8 cellular contexts compared by ENCODE assay signal in the genomic region with DNA sequence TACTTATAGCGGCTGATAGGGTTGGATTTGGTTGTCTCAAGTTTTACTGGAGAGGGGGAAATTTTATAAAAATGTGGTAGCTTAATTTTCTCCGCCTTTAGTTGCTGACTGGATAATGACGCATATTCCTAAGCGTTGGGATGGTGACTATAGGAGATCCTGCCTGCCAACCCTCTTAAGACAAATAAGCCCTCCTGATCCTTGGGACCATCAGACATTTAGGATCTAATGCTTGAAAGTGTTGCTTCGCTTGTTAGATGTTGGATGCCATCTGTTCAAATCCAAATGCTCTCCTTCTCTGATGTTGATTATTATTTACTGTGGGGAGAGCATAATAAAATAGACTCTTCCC. TPM values are rescaled to one million over a fixed set of nuclear protein-coding genes. Genes with fewer than 3 reads are reported as not detected.
DNase-seq lines count a peak whose midpoint lies in the region; ATAC-seq and TF ChIP-seq lines count a peak whose summit lies in the region.

No MANE protein-coding gene starts in this region.

- intact Hi-C loops in left lung (cut with DNase I): no loop called here

- CTCF ChIA-PET in activated naive CD4-positive, alpha-beta T cell treated with anti-CD3 and anti-CD28 coated beads, Interleukin-2, amount 10 ng/mL, durations not matched to agents 7 days and 5 days (lab: Charles Lee): interaction anchor here (0.6 to 1.5 kb wide), 2 partner anchors 15 to 437 kb away, joined by 4 read pairs; no protein-coding TSS in a partner anchor

- ATAC-seq in activated naive CD8-positive, alpha-beta T cell treated with anti-CD3 and anti-CD28 coated beads, Interleukin-2, amount 50 U/mL, for 24 hours: no peak
- ATAC-seq in left lung (no peak), GM21786 (IDR thresholded peaks at IDR 0.05; ENCODE audit: unreplicated experiment) (no peak), HG03378 (IDR thresholded peaks at IDR 0.05; ENCODE audit: unreplicated experiment) (no peak)

- peaks cover 0 to 5% of the 10 kb centered on the region in 2 donors for H3K27me3 ChIP-seq in left lung

- H3K27ac ChIP-seq in left lung: peak overlapping the region; percentile 8 to 43

- DNase-seq in activated naive CD4-positive, alpha-beta T cell treated with anti-CD3 and anti-CD28 coated beads, Interleukin-2, amount 10 ng/mL, durations not matched to agents 7 days and 5 days: no peak
- DNase-seq in activated naive CD4-positive, alpha-beta T cell (lab: John Stamatoyannopoulos, UW): no peak
- DNase-seq in activated naive CD8-positive, alpha-beta T cell treated with anti-CD3 and anti-CD28 coated beads, Interleukin-2, amount 50 U/mL, for 24 hours: no peak
- no peak for DNase-seq in left lung
- no peak for DNase-seq in type B pancreatic cell (ENCODE audit: extremely low spot score, unreplicated experiment)
- DNase-seq in RPMI8226: no peak

- no peaks in the 10 kb centered on the region for H3K9me3 Mint-ChIP-seq in activated naive CD4-positive, alpha-beta T cell treated with anti-CD3 and anti-CD28 coated beads, Interleukin-2, amount 10 ng/mL, durations not matched to agents 7 days and 5 days
- no peaks in the 10 kb centered on the region for H3K9me3 Mint-ChIP-seq in activated naive CD8-positive, alpha-beta T cell treated with anti-CD3 and anti-CD28 coated beads, Interleukin-2, amount 50 U/mL, for 24 hours
- H3K9me3 Mint-ChIP-seq in type B pancreatic cell: no peaks in the 10 kb centered on the region

- no peaks in the 10 kb centered on the region for H3K36me3 Mint-ChIP-seq in activated naive CD4-positive, alpha-beta T cell treated with anti-CD3 and anti-CD28 coated beads, Interleukin-2, amount 10 ng/mL, durations not matched to agents 7 days and 5 days
- H3K36me3 Mint-ChIP-seq in activated naive CD8-positive, alpha-beta T cell treated with anti-CD3 and anti-CD28 coated beads, Interleukin-2, amount 50 U/mL, for 24 hours (ENCODE audit: low read depth): no peaks in the 10 kb centered on the region
- H3K36me3 Mint-ChIP-seq in type B pancreatic cell: peaks cover 5% of the 10 kb centered on the region

- H3K4me1 Mint-ChIP-seq in activated naive CD4-positive, alpha-beta T cell treated with anti-CD3 and anti-CD28 coated beads, Interleukin-2, amount 10 ng/mL, durations not matched to agents 7 days and 5 days: peaks cover 47% of the 10 kb centered on the region
- peaks cover 71% of the 10 kb centered on the region for H3K4me1 Mint-ChIP-seq in activated naive CD8-positive, alpha-beta T cell treated with anti-CD3 and anti-CD28 coated beads, Interleukin-2, amount 50 U/mL, for 24 hours
- peaks cover 39% of the 10 kb centered on the region for H3K4me1 Mint-ChIP-seq in type B pancreatic cell (ENCODE audit: unreplicated experiment)

- no peaks in the 10 kb centered on the region for H3K9me3 ChIP-seq in left lung

- peak overlapping the region; percentile 83 for H3K4me3 Mint-ChIP-seq in activated naive CD4-positive, alpha-beta T cell treated with anti-CD3 and anti-CD28 coated beads, Interleukin-2, amount 10 ng/mL, durations not matched to agents 7 days and 5 days
- H3K4me3 Mint-ChIP-seq in activated naive CD8-positive, alpha-beta T cell treated with anti-CD3 and anti-CD28 coated beads, Interleukin-2, amount 50 U/mL, for 24 hours: peak overlapping the region; percentile 89
- H3K4me3 Mint-ChIP-seq in type B pancreatic cell: peak overlapping the region; percentile 98

- peaks cover 7% of the 10 kb centered on the region for H3K27me3 Mint-ChIP-seq in activated naive CD4-positive, alpha-beta T cell treated with anti-CD3 and anti-CD28 coated beads, Interleukin-2, amount 10 ng/mL, durations not matched to agents 7 days and 5 days
- H3K27me3 Mint-ChIP-seq in activated naive CD8-positive, alpha-beta T cell treated with anti-CD3 and anti-CD28 coated beads, Interleukin-2, amount 50 U/mL, for 24 hours: peaks cover 6% of the 10 kb centered on the region
- H3K27me3 Mint-ChIP-seq in type B pancreatic cell: peaks cover 14% of the 10 kb centered on the region

- H3K36me3 ChIP-seq in left lung: no peaks in the 10 kb centered on the region

- peak overlapping the region; percentile 66 to 81 for H3K4me3 ChIP-seq in left lung

- peak overlapping the region; percentile 79 for H3K27ac Mint-ChIP-seq in activated naive CD4-positive, alpha-beta T cell treated with anti-CD3 and anti-CD28 coated beads, Interleukin-2, amount 10 ng/mL, durations not matched to agents 7 days and 5 days
- peak overlapping the region; percentile 82 for H3K27ac Mint-ChIP-seq in activated naive CD8-positive, alpha-beta T cell treated with anti-CD3 and anti-CD28 coated beads, Interleukin-2, amount 50 U/mL, for 24 hours
- peak overlapping the region; percentile 93 for H3K27ac Mint-ChIP-seq in type B pancreatic cell

- TF ChIP-seq CTCF in left lung (IDR thresholded peaks at IDR 0.05) (no peak), type B pancreatic cell (conservative IDR thresholded peaks at IDR 0.05) (no peak)

- H3K4me1 ChIP-seq in left lung: peaks cover 11 to 53% of the 10 kb centered on the region in 2 donors

RNA-seq across cellular contexts. Expression of a gene that starts 2.2 kb away (rescaled TPM):
- total RNA-seq in left lung (10 to 100 TPM; 51.3 to 52.0 TPM), type B pancreatic cell (ENCODE audit: low replicate concordance) (34.6 and 40.6 TPM in 2 replicates)
